ENCODE assay signal across 9 cellular contexts in the genomic region with DNA sequence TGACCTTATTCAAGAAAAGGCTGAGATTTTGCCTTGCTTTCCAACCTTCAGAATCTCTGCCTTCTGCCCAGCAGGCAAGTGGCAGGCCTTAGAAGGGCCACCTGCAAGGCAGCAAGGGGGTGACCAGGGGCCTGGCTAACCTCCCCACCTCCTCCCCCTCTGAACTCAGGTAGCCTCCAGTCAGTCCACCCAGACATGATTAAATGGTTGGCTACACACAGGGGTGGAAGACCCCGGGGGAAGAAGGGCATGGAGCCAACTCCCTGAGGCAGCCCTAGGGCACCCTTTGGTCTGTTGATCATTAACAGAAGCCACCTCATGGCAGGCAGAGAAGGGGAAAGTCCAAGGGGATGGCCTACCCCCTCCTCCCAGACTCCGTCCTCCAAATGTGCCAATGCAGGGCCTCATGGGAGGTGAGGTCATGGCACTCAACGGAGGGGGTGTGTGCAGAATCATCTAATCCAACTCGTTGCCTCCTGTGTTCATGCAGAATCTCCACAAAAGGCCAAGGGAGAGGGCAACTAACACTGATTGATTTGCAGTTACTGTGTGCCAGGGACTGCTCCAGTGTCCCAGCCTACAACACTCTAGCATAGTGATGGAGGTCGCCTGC. TPM values are rescaled to one million over a fixed set of nuclear protein-coding genes. Genes with fewer than 3 reads are reported as not detected.
DNase-seq lines count a peak whose midpoint lies in the region; ATAC-seq and TF ChIP-seq lines count a peak whose summit lies in the region.
"Had no signal": no experiment of that assay in that cellular context is flagged by ENCODE, and none has a peak within 500 bp of the region (broad histone marks: within the 10 kb centered on the region; RNA-seq: fewer than 3 reads in every experiment).

No MANE protein-coding gene starts in this region.

- H3K4me1 ChIP-seq in Caco-2 (peaks cover 91% of the 10 kb centered on the region), psoas muscle (peaks cover 33% of the 10 kb centered on the region)

- TF ChIP-seq CTCF in Caco-2 (IDR thresholded peaks at IDR 0.05; ENCODE audit: insufficient read depth in 1 of 2, low read depth in 1 of 2, low read length in 1 of 2, severe bottlenecking in 1 of 2, unreplicated experiment in 1 of 2) (no peak), psoas muscle (IDR thresholded peaks at IDR 0.05) (no peak), nephron progenitor cell (IDR thresholded peaks at IDR 0.05) (no peak)

- POLR2A ChIA-PET in Caco-2 (lab: Charles Lee) = interaction anchor here (7.4 kb wide), 1 partner anchor 8 kb away, joined by 70 read pairs; a partner anchor contains a TSS

- H3K4me3 Mint-ChIP-seq in Caco-2 (ENCODE audit: unreplicated experiment) (peak overlapping the region; percentile 16), nephron progenitor cell (no peak overlapping the region)

- peaks cover 58% of the 10 kb centered on the region for H3K36me3 Mint-ChIP-seq in Caco-2 (ENCODE audit: insufficient read depth, unreplicated experiment)
- peaks cover 26% of the 10 kb centered on the region for H3K36me3 Mint-ChIP-seq in nephron progenitor cell (ENCODE audit: low read depth)

- peak overlapping the region; percentile 54 for H3K27ac ChIP-seq in psoas muscle

- H3K9me3 Mint-ChIP-seq in Caco-2 (ENCODE audit: unreplicated experiment) = no peaks in the 10 kb centered on the region
- no peaks in the 10 kb centered on the region for H3K9me3 Mint-ChIP-seq in nephron progenitor cell

- peak; percentile 1 for ATAC-seq in esophagus mucosa
- ATAC-seq in psoas muscle = no peak
- no peak for ATAC-seq in HG03039 (IDR thresholded peaks at IDR 0.05; ENCODE audit: unreplicated experiment)
- ATAC-seq in GM21526 (IDR thresholded peaks at IDR 0.05; ENCODE audit: low FRiP score, unreplicated experiment) = no peak

- H3K27ac Mint-ChIP-seq in Caco-2 (ENCODE audit: unreplicated experiment) = peak overlapping the region; percentile 42
- H3K27ac Mint-ChIP-seq in nephron progenitor cell = no peak overlapping the region

- peaks cover 54% of the 10 kb centered on the region for H3K4me1 Mint-ChIP-seq in Caco-2 (ENCODE audit: low read depth, unreplicated experiment)
- H3K4me1 Mint-ChIP-seq in nephron progenitor cell = peaks cover 75% of the 10 kb centered on the region

- 62 to 75% (median 70%) methylated on average over 5 of the region's 5 CpGs for WGBS in psoas muscle, 3 donors

- H3K27me3 ChIP-seq in Caco-2 (replicated peaks; ENCODE audit: control insufficient read depth, insufficient read depth, low read length) (no peaks in the 10 kb centered on the region), psoas muscle (ENCODE audit: insufficient read depth in 3 of 3, low read length in 2 of 3) (no peaks in the 10 kb centered on the region)

- DNase-seq in Caco-2 = peak; percentile 92 to 95
- DNase-seq in HuH-7 (ENCODE audit: low spot score) = peak; percentile 81
- peak in 1 of 2 donors; percentile 69 for DNase-seq in psoas muscle
- DNase-seq in stimulated activated CD4-positive, alpha-beta T cell treated with anti-CD3 and anti-CD28 coated beads, Interleukin-1b, Interleukin-23, amount 100 ng/mL, for 48 hours = no peak
- no peak for DNase-seq in nephron progenitor cell

- intact Hi-C loops in Caco-2 (cut with micrococcal nuclease; ENCODE audit: unreplicated experiment) = loop anchor here (1.0 to 2.0 kb wide), 2 partner anchors 9 to 156 kb away; a partner anchor contains a TSS
- intact Hi-C loops in psoas muscle (cut with DNase I) = loop anchor here in 1 of 2 donors (5.0 kb wide), 1 partner anchor 407 kb away; no protein-coding TSS in a partner anchor

- CTCF ChIA-PET in Caco-2 (lab: Charles Lee) = interaction anchor here (0.8 to 1.2 kb wide), 2 partner anchors 22 to 27 kb away, joined by 3 to 4 read pairs; no protein-coding TSS in a partner anchor

- H3K27me3 Mint-ChIP-seq in Caco-2 (ENCODE audit: insufficient read depth, unreplicated experiment) (no peaks in the 10 kb centered on the region), nephron progenitor cell (ENCODE audit: low read depth, poor library complexity) (no peaks in the 10 kb centered on the region)

- H3K9me3 ChIP-seq in Caco-2 (no peaks in the 10 kb centered on the region), psoas muscle (no peaks in the 10 kb centered on the region)

- H3K4me3 ChIP-seq in Caco-2 (ENCODE audit: low read depth, low read length) (no peak overlapping the region), psoas muscle (no peak overlapping the region)
- H3K4me3 ChIP-seq: dorsolateral prefrontal cortex had no signal

- H3K36me3 ChIP-seq in Caco-2 (ENCODE audit: control insufficient read depth, insufficient read depth, low read length) (peaks cover 4% of the 10 kb centered on the region), psoas muscle (ENCODE audit: insufficient read depth in 1 of 2, low read depth in 1 of 2) (peaks cover 4 to 23% of the 10 kb centered on the region in 2 donors)

- no TSS peak for BruUV-seq in Caco-2 (replicated peaks; lab: Mats Ljungman, UMichigan)

RNA-seq across cellular contexts. Expression of a gene that starts 8.5 kb away (rescaled TPM):
- total RNA-seq in Caco-2 (2022) (94.8 and 103 TPM in 2 replicates), esophagus mucosa (151 TPM), psoas muscle (100 to 1,000 TPM in 3 of 4 donors, 10 to 100 TPM in 1; 59.4 to 225 (median 160) TPM)
- polyA plus RNA-seq in psoas muscle = 100 to 1,000 TPM in 1 of 3 donors, 10 to 100 TPM in 2; 45.4 to 144 (median 46.8) TPM

Comparison
In these comparisons a context has a peak if more than half of its experiments do, and no peak if none do; other contexts are left out.
1. DNase-seq: peak in Caco-2 (2 of 2) and HuH-7 (single experiment); none in stimulated activated CD4-positive, alpha-beta T cell treated with anti-CD3 and anti-CD28 coated beads, Interleukin-1b, Interleukin-23, amount 100 ng/mL, for 48 hours (single experiment) and nephron progenitor cell (single experiment).